ENCODE assay signal across 1 cellular context in the genomic region with DNA sequence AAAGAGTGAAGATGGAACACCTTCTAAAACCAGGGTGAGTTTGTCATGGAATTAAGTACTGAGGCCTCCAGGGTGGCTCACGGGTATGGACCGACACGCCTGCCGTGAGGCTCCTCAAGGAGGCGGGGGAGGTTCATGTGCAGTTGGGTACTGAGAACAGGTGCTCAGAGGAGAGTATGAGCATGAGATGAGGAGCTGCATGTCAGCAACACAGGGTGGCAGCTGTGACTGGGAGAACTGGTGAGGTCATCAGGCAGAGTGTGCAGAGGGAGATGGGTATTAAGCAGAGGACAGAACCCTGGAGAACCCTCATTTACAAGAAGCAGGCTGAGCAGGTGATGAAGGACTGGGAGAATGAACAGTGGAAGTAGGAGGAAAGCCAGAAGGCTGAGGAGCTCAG.
A peak's percentile ranks its signal among the peaks of the same experiment; 100 is the strongest.
TF ChIP-seq lines count a peak whose summit lies in the region.

No MANE protein-coding gene starts in this region.

TF ChIP-seq in HepG2, 621 proteins besides CTCF, POLR2A, EP300 and RAD21:
- TF ChIP-seq, protein P1, sequence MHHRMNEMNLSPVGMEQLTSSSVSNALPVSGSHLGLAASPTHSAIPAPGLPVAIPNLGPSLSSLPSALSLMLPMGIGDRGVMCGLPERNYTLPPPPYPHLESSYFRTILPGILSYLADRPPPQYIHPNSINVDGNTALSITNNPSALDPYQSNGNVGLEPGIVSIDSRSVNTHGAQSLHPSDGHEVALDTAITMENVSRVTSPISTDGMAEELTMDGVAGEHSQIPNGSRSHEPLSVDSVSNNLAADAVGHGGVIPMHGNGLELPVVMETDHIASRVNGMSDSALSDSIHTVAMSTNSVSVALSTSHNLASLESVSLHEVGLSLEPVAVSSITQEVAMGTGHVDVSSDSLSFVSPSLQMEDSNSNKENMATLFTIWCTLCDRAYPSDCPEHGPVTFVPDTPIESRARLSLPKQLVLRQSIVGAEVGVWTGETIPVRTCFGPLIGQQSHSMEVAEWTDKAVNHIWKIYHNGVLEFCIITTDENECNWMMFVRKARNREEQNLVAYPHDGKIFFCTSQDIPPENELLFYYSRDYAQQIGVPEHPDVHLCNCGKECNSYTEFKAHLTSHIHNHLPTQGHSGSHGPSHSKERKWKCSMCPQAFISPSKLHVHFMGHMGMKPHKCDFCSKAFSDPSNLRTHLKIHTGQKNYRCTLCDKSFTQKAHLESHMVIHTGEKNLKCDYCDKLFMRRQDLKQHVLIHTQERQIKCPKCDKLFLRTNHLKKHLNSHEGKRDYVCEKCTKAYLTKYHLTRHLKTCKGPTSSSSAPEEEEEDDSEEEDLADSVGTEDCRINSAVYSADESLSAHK (CRISPR knock-in tag; IDR thresholded peaks at IDR 0.05; ENCODE audit: borderline replicate concordance), result no peak
- TF ChIP-seq CREB1 (IDR thresholded peaks at IDR 0.05) (0 out of 2 replicates have a peak, but pooled peaks have one; percentile 30), CREB1 (CRISPR knock-in tag; IDR thresholded peaks at IDR 0.05) (no peak)
